ENCODE assay signal across 1 cellular context in the genomic region with DNA sequence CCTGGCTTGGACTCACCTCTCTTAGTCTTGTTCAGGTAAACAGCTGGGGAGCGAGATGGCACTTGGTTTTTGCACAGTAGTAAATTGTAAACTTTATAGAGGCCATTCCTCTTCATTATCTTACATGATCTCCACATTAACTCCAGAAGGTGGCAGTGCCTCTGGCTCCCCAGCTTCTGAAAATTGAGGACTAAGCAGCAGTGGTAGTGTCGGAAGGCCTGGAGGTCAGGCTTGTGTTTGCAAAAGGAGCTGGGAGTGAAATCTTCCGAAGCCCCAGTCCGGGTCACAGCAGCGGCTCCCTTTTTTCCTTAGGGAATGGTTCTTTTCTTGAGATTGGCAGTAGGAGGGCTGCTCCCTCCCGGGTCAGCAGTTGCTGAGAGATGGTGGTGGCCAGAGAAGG.
TF ChIP-seq lines count a peak whose summit lies in the region.

No MANE protein-coding gene starts in this region.

TF ChIP-seq in WTC11, 78 proteins besides CTCF, POLR2A, EP300 and RAD21 (continued from another document):
- TF ChIP-seq AR (CRISPR knock-in tag; IDR thresholded peaks at IDR 0.05): no peak
- no peak for TF ChIP-seq GTF2I (CRISPR knock-in tag; conservative IDR thresholded peaks at IDR 0.05)
- TF ChIP-seq, protein P1, sequence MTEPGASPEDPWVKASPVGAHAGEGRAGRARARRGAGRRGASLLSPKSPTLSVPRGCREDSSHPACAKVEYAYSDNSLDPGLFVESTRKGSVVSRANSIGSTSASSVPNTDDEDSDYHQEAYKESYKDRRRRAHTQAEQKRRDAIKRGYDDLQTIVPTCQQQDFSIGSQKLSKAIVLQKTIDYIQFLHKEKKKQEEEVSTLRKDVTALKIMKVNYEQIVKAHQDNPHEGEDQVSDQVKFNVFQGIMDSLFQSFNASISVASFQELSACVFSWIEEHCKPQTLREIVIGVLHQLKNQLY (CRISPR knock-in tag; IDR thresholded peaks at IDR 0.05): no peak
- no peak for TF ChIP-seq USF2 (CRISPR knock-in tag; IDR thresholded peaks at IDR 0.05)
- no peak for TF ChIP-seq ZNF263 (CRISPR knock-in tag; IDR thresholded peaks at IDR 0.05; ENCODE audit: low read depth)
- TF ChIP-seq NFE2L1 (CRISPR knock-in tag; IDR thresholded peaks at IDR 0.05): no peak
- TF ChIP-seq, protein P2, sequence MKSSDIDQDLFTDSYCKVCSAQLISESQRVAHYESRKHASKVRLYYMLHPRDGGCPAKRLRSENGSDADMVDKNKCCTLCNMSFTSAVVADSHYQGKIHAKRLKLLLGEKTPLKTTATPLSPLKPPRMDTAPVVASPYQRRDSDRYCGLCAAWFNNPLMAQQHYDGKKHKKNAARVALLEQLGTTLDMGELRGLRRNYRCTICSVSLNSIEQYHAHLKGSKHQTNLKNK (CRISPR knock-in tag; IDR thresholded peaks at IDR 0.05): no peak
- TF ChIP-seq ETV6 (CRISPR knock-in tag; IDR thresholded peaks at IDR 0.05): no peak
- no peak for TF ChIP-seq RORB (CRISPR knock-in tag; IDR thresholded peaks at IDR 0.05)
TF ChIP-seq in WTC11: peak in this region for 0.
